In the genomic region with DNA sequence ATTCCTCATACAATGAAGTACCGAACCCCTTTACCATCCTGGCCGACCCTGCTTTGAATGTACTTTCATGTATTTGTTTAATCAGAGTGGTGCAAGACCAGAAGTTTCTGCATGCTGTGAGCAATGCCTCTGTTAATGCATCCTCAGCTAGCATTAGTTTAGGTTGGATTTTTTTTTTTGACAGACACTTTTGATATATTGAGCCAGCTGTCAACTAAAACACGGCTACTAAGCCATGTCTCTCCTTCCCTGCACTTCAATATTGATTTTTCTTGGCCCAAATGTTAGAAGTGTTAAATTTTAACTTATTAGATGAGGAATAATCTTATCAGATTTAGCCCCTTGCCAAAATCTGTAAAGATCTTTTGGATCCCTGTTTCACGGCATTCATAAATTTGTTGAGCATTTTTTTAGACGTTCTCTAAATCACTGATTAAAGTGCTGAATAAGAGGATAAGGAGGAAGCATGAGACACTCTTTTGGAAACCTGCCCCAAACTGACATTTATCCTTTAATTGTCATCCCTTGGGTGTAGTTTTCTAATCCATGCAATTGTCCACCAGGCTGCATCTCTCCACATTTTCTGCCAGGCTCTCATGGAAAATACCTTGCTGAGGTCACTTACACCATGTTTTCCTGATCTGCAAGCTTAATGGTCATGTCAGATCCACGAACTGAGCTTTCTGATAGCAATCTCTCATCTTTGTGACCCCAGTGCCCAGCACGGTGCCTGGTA, we compare ENCODE assay signal across 18 cellular contexts.
"Had no signal": no experiment of that assay in that cellular context is flagged by ENCODE, and none has a peak within 500 bp of the region (broad histone marks: within the 10 kb centered on the region; RNA-seq: fewer than 3 reads in every experiment).

No MANE protein-coding gene starts in this region.

- H3K9me3 ChIP-seq: heart right ventricle, lower lobe of right lung, spleen, thoracic aorta, upper lobe of right lung had no signal

- H3K4me1 ChIP-seq: lower lobe of right lung, spleen had no signal

- H3K4me3 ChIP-seq: heart right ventricle, lower lobe of right lung, spleen, thoracic aorta, upper lobe of right lung had no signal

- H3K36me3 ChIP-seq: lower lobe of right lung, spleen, thoracic aorta, upper lobe of right lung had no signal

- ATAC-seq: heart right ventricle, lower lobe of right lung, upper lobe of right lung had no signal

- DNase-seq: activated CD4-positive, alpha-beta T cell treated with anti-CD3 and anti-CD28 coated beads for 1 hour; activated CD4-positive, alpha-beta T cell treated with anti-CD3 and anti-CD28 coated beads, Interleukin-2, amount 50 U/mL, for 1 hour; activated naive CD4-positive, alpha-beta T cell treated with anti-CD3 and anti-CD28 coated beads, Interleukin-2, amount 10 ng/mL, durations not matched to agents 7 days and 5 days; activated T-cell treated with anti-CD3 and anti-CD28 coated beads, Interleukin-2, amount 50 U/mL, for 48 hours; amygdala; effector CD8-positive, alpha-beta T cell; erythroblast; foreskin fibroblast; heart right ventricle; kidney; lower lobe of right lung; naive B cell; retina; spleen; stimulated activated CD4-positive, alpha-beta T cell treated with anti-CD3 and anti-CD28 coated beads, Interleukin-4, amount 100 ng/mL, for 24 hours; stimulated activated naive CD4-positive, alpha-beta T cell treated with Interleukin-2 at 50 U/mL for 16 hours; upper lobe of right lung had no signal

- H3K27ac ChIP-seq: heart right ventricle, lower lobe of right lung, spleen, thoracic aorta, upper lobe of right lung had no signal
